In the genomic region with DNA sequence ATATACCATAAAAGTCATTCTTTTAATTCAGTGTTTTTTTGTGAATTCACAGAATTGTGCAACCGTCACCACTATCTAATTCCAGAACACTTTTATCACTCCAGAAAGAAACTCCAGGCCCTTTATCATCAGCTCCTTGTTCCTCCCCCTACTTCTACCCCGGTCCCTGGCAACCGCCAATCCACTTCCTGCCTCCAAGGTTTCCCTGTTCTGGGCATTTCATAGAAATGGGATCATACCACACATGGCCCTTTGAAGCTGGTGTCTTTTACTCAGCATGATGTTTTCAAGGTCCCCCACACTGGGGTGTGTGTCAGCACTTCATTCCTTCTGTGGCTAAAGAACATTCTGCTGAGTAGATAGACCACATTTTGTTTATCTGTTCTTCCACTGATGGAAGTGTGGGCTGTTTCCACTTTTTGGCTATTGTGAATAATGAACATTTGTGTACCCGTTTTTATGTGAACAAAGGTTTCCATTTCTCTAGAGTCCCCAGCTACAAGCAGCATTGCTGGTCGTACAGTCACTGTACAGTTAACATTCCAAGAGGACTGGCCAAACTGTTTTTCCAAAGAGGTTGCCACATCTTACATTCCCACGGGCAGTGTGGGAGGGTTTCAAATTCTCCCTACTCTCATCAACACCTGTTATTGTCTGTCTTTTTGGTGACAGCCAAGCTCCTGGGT, we compare ENCODE assay signal across 12 cellular contexts.
DNase-seq lines count a peak whose midpoint lies in the region.
"Had no signal": no experiment of that assay in that cellular context is flagged by ENCODE, and none has a peak within 500 bp of the region (broad histone marks: within the 10 kb centered on the region; RNA-seq: fewer than 3 reads in every experiment).

No MANE protein-coding gene starts in this region.

- no peak overlapping the region for H3K4me3 ChIP-seq in skeletal muscle cell (ENCODE audit: low read depth, low read length)
- H3K4me3 ChIP-seq: HAP-1, upper lobe of left lung had no signal

- DNase-seq in GM04504 (ENCODE audit: low read depth): peak; percentile 85
- peak; percentile 45 for DNase-seq in UCSD-AML1 (lab: John Stamatoyannopoulos, UW; ENCODE audit: unreplicated experiment)
- peak; percentile 52 for DNase-seq in foreskin melanocyte
- DNase-seq in skeletal muscle cell (ENCODE audit: low read depth): peak; percentile 94
- DNase-seq in NCI-H1092 treated with DMSO at 0.1 percent for 48 hours (lab: John Stamatoyannopoulos, UW): no peak
- no peak for DNase-seq in NCI-H524 treated with DMSO at 0.1 percent for 48 hours (lab: John Stamatoyannopoulos, UW)
- no peak for DNase-seq in NK-92 treated with Interleukin-12 subunit alpha and Interleukin-12 subunit beta, amount 100 ng/mL, for 24 hours (lab: John Stamatoyannopoulos, UW)
- no peak for DNase-seq in effector CD4-positive, alpha-beta T cell
- DNase-seq: activated CD4-positive, alpha-beta memory T cell treated with anti-CD3 and anti-CD28 coated beads, Interleukin-2, amount 10 ng/mL, durations not matched to agents 7 days and 5 days; amygdala; upper lobe of left lung had no signal

Comparison
In these comparisons a context has a peak if more than half of its experiments do, and no peak if none do; other contexts are left out.
1. DNase-seq: peak in GM04504 (single experiment), UCSD-AML1 (single experiment), foreskin melanocyte (single experiment) and skeletal muscle cell (single experiment); none in NCI-H1092 treated with DMSO at 0.1 percent for 48 hours (single experiment), NCI-H524 treated with DMSO at 0.1 percent for 48 hours (single experiment), NK-92 treated with Interleukin-12 subunit alpha and Interleukin-12 subunit beta, amount 100 ng/mL, for 24 hours (single experiment) and effector CD4-positive, alpha-beta T cell (single experiment).